8 cellular contexts compared by ENCODE assay signal in the genomic region with DNA sequence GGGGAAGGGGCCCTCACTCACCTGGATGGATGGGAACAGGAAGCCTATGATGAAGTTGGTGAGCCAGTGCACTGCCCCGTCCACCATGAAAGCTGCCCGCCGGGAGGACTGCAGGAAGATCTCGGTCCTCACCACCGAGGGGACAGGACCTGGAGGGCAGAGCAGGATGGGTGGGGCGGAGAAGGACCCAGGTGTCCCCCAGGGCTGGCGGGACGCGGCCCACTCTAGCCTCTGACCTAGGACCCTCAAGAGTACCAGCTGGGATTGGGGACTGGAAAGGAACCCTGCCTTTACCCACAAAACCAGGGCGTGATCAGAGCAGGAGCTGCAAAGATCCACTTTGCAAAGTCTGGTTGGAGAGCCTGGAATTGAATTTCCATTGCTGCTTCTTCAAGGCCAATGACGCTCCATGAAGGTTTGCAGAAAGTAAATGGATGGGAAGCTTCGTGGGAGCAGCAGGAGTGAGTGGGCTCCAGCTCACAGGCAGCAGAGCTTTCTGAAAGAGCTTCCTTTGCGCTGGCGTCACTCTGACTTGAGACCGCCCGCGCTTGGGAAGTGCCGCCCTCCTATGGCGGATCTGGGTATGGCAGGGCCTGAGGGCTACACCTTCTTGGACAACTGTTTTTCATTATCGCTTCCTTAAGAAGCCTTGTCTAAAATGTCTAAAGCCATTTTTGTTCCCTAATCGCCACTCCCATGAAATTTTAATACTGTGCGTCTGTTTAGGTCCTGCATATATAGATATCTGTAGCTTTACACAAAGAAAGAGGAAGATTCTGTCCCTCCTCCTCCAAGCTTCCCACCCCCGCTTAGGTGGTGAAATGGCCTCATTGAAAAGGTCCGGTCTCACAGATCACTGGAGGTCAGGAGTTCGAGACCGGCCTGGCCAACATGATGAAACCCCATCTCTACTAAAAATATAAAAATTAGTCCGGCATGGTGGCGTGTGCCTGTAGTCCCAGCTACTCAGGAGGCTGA. TPM values are rescaled to one million over a fixed set of nuclear protein-coding genes. Genes with fewer than 3 reads are reported as not detected.
DNase-seq lines count a peak whose midpoint lies in the region; ATAC-seq and TF ChIP-seq lines count a peak whose summit lies in the region.

No MANE protein-coding gene starts in this region.

- BruUV-seq in Panc1 (replicated peaks; lab: Mats Ljungman, UMichigan), result no TSS peak

- H3K9me3 Mint-ChIP-seq in neural progenitor cell, result no peaks in the 10 kb centered on the region
- no peaks in the 10 kb centered on the region for H3K9me3 Mint-ChIP-seq in stimulated activated naive CD8-positive, alpha-beta T cell treated with anti-CD3 and anti-CD28 coated beads, Interleukin-15, Interleukin-2, amounts not matched to agents 100 ng/mL and 50 ng/mL, for 24 hours

- H3K9me3 ChIP-seq in Panc1 (ENCODE audit: control insufficient read depth, insufficient read depth, low read depth, low read length), result no peaks in the 10 kb centered on the region
- H3K9me3 ChIP-seq in neural progenitor cell (ENCODE audit: low read depth), result no peaks in the 10 kb centered on the region

- peak; percentile 76 for DNase-seq in COLO829 (ENCODE audit: low spot score)
- DNase-seq in HEK293T (ENCODE audit: extremely low spot score), result peak; percentile 89
- DNase-seq in Panc1 (ENCODE audit: low read depth, low spot score), result no peak
- DNase-seq in activated T-cell treated with anti-CD3 and anti-CD28 coated beads, Interleukin-2, amount 50 U/mL, for 48 hours, result peak; percentile 93
- peak; percentile 87 for DNase-seq in fibroblast of mammary gland (ENCODE audit: low read depth)
- peak; percentile 88 for DNase-seq in neural progenitor cell (ENCODE audit: low spot score)

- H3K4me2 ChIP-seq in neural progenitor cell, result no peak overlapping the region

- H4K20me1 ChIP-seq in neural progenitor cell (ENCODE audit: low read depth), result no peaks in the 10 kb centered on the region

- H3K9ac ChIP-seq in neural progenitor cell, result no peak overlapping the region

- H3K27me3 Mint-ChIP-seq in neural progenitor cell (ENCODE audit: insufficient read depth, low read depth), result peaks cover 14% of the 10 kb centered on the region
- no peaks in the 10 kb centered on the region for H3K27me3 Mint-ChIP-seq in stimulated activated naive CD8-positive, alpha-beta T cell treated with anti-CD3 and anti-CD28 coated beads, Interleukin-15, Interleukin-2, amounts not matched to agents 100 ng/mL and 50 ng/mL, for 24 hours

- POLR2A ChIA-PET in HEK293T (lab: Yijun Ruan, JAX), result interaction anchor here (0.7 to 2.0 kb wide), 6 partner anchors 9 to 143 kb away, joined by 3 to 9 read pairs (median 4); partner anchors contain the start of gene ENO1
- POLR2A ChIA-PET in Panc1 (lab: Charles Lee), result interaction anchor here (0.6 to 0.8 kb wide), 3 partner anchors 88 to 194 kb away, joined by 6 to 15 read pairs (median 8); no protein-coding TSS in a partner anchor

- H2AFZ ChIP-seq in neural progenitor cell (replicated peaks), result peak overlapping the region; percentile 88

- H3K36me3 ChIP-seq in Panc1 (ENCODE audit: control insufficient read depth, insufficient read depth, low read length), result no peaks in the 10 kb centered on the region
- H3K36me3 ChIP-seq in neural progenitor cell, result no peaks in the 10 kb centered on the region

- H3K4me3 ChIP-seq in Panc1 (ENCODE audit: low read depth in 2 of 2, low read length in 2 of 2) (no peak overlapping the region), fibroblast of mammary gland (ENCODE audit: control insufficient read depth, low read depth, low read length) (no peak overlapping the region), neural progenitor cell (no peak overlapping the region)

- H3K4me1 ChIP-seq in Panc1 (ENCODE audit: control insufficient read depth, insufficient read depth, low read length) (no peaks in the 10 kb centered on the region), neural progenitor cell (peaks cover 5% of the 10 kb centered on the region)

- peak overlapping the region; percentile 69 for H3K27ac Mint-ChIP-seq in neural progenitor cell
- H3K27ac Mint-ChIP-seq in stimulated activated naive CD8-positive, alpha-beta T cell treated with anti-CD3 and anti-CD28 coated beads, Interleukin-15, Interleukin-2, amounts not matched to agents 100 ng/mL and 50 ng/mL, for 24 hours, result no peak overlapping the region

- in situ Hi-C loops in Panc1 (cut with HindIII; ENCODE audit: low pct_unique_long_range_greater_than_20kb, low sequenced_read_pairs), result no loop called here

- intact Hi-C loops in Panc1 (cut with micrococcal nuclease; ENCODE audit: unreplicated experiment), result loop anchor here (1.0 kb wide), 2 partner anchors 87 to 96 kb away; no protein-coding TSS in a partner anchor

- TF ChIP-seq CTCF in Panc1 (IDR thresholded peaks at IDR 0.05) (peak; percentile 98), fibroblast of mammary gland (conservative IDR thresholded peaks at IDR 0.05; ENCODE audit: control insufficient read depth, insufficient read depth, low read depth, low read length) (peak; percentile 98), neural progenitor cell (IDR thresholded peaks at IDR 0.05) (peak; percentile 92)

- CTCF ChIA-PET in HEK293T (lab: Yijun Ruan, JAX), result interaction anchor here (0.5 to 2.0 kb wide), 37 partner anchors 9 to 192 kb away, joined by 3 to 16 read pairs (median 4); no protein-coding TSS in a partner anchor
- CTCF ChIA-PET in Panc1 (lab: Charles Lee), result interaction anchor here (0.6 to 2.4 kb wide), 22 partner anchors 9 to 484 kb away, joined by 3 to 30 read pairs (median 5); no protein-coding TSS in a partner anchor

- peaks cover 26% of the 10 kb centered on the region for H3K4me1 Mint-ChIP-seq in neural progenitor cell
- H3K4me1 Mint-ChIP-seq in stimulated activated naive CD8-positive, alpha-beta T cell treated with anti-CD3 and anti-CD28 coated beads, Interleukin-15, Interleukin-2, amounts not matched to agents 100 ng/mL and 50 ng/mL, for 24 hours (ENCODE audit: low read depth), result peaks cover 12% of the 10 kb centered on the region

- H3K27me3 ChIP-seq in Panc1 (ENCODE audit: control insufficient read depth, insufficient read depth, low read length), result no peaks in the 10 kb centered on the region
- H3K27me3 ChIP-seq in neural progenitor cell, result no peaks in the 10 kb centered on the region

- peaks cover 10% of the 10 kb centered on the region for H3F3A ChIP-seq in neural progenitor cell (ENCODE audit: low read depth)

- H3K4me3 Mint-ChIP-seq in neural progenitor cell, result no peak overlapping the region
- peak overlapping the region; percentile 48 for H3K4me3 Mint-ChIP-seq in stimulated activated naive CD8-positive, alpha-beta T cell treated with anti-CD3 and anti-CD28 coated beads, Interleukin-15, Interleukin-2, amounts not matched to agents 100 ng/mL and 50 ng/mL, for 24 hours

- H3K27ac ChIP-seq in Panc1 (ENCODE audit: low read length) (no peak overlapping the region), neural progenitor cell (no peak overlapping the region)

- ATAC-seq in Panc1, result peak; percentile 93
- no peak for ATAC-seq in HG02571 (IDR thresholded peaks at IDR 0.05; ENCODE audit: unreplicated experiment)

- H3K36me3 Mint-ChIP-seq in neural progenitor cell, result no peaks in the 10 kb centered on the region
- H3K36me3 Mint-ChIP-seq in stimulated activated naive CD8-positive, alpha-beta T cell treated with anti-CD3 and anti-CD28 coated beads, Interleukin-15, Interleukin-2, amounts not matched to agents 100 ng/mL and 50 ng/mL, for 24 hours (ENCODE audit: low read depth), result no peaks in the 10 kb centered on the region

- H3K79me2 ChIP-seq in neural progenitor cell (ENCODE audit: low read depth), result no peaks in the 10 kb centered on the region

TF ChIP-seq in HEK293T, 16 proteins besides CTCF, POLR2A, EP300 and RAD21:
- TF ChIP-seq FOXK2 (IDR thresholded peaks at IDR 0.05) (no peak), ZNF384 (IDR thresholded peaks at IDR 0.05) (no peak), SUZ12 (IDR thresholded peaks at IDR 0.05) (no peak)

RNA-seq across cellular contexts. Expression of gene SLC2A7, which starts 21.2 kb away (rescaled TPM):
- total RNA-seq in Panc1 (2021; ENCODE audit: unreplicated experiment) (not detected), neural progenitor cell (ENCODE audit: low replicate concordance) (not detected in 2 replicates)
- not detected for polyA plus RNA-seq in Panc1 (2012; ENCODE audit: insufficient read length)

RNA-seq across cellular contexts. Expression of gene CA6, which starts 59.4 kb away (rescaled TPM):
- total RNA-seq in Panc1 (2021; ENCODE audit: unreplicated experiment) (not detected), neural progenitor cell (ENCODE audit: low replicate concordance) (not detected in 2 replicates)
- polyA plus RNA-seq in Panc1 (2012; ENCODE audit: insufficient read length), result 0.15 TPM
